ENCODE assay signal across 13 cellular contexts in the genomic region with DNA sequence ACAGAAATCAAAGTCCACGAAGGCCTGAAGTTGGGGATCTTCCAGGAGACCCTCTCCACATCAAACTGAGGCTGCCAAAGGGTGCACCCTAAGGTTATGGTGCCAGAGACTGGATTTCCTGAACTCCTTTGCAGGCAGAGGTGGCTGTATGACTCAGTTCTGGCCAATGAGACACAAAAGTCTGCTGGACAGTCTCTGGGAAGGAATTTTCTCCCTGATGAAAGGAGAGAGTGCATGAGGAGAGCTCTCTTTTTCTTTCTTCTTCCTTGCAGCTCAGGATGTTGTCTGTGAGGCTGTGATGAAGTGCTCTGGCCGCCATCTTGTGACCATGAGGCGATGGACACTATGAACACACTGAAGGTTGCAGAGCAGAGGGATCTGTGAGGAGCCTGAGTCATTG.
"Had no signal": no experiment of that assay in that cellular context is flagged by ENCODE, and none has a peak within 500 bp of the region (broad histone marks: within the 10 kb centered on the region; RNA-seq: fewer than 3 reads in every experiment).

No MANE protein-coding gene starts in this region.

- H3K27ac Mint-ChIP-seq: activated CD4-positive, alpha-beta memory T cell treated with anti-CD3 and anti-CD28 coated beads for 36 hours; activated naive CD8-positive, alpha-beta T cell treated with anti-CD3 and anti-CD28 coated beads for 36 hours had no signal

- H3K9me3 Mint-ChIP-seq: activated CD4-positive, alpha-beta memory T cell treated with anti-CD3 and anti-CD28 coated beads for 36 hours; activated naive CD8-positive, alpha-beta T cell treated with anti-CD3 and anti-CD28 coated beads for 36 hours; activated T-cell treated with anti-CD3 and anti-CD28 coated beads, Interleukin-2, amount 50 U/mL, for 4 hours had no signal

- H3K27me3 Mint-ChIP-seq: activated CD4-positive, alpha-beta memory T cell treated with anti-CD3 and anti-CD28 coated beads for 36 hours; activated naive CD8-positive, alpha-beta T cell treated with anti-CD3 and anti-CD28 coated beads for 36 hours had no signal

- ATAC-seq: activated T-cell treated with anti-CD3 and anti-CD28 coated beads, Interleukin-2, amount 50 U/mL, for 4 hours had no signal

- H3K4me3 ChIP-seq: tibial artery had no signal

- DNase-seq: activated CD4-positive, alpha-beta memory T cell treated with anti-CD3 and anti-CD28 coated beads for 36 hours; activated CD4-positive, alpha-beta T cell treated with anti-CD3 and anti-CD28 coated beads for 1 hour; activated gamma-delta T cell treated with Interleukin-2 at 50 U/mL for 16 hours; activated naive CD8-positive, alpha-beta T cell treated with anti-CD3 and anti-CD28 coated beads for 36 hours; activated T-cell treated with anti-CD3 and anti-CD28 coated beads, Interleukin-2, amount 50 U/mL, for 4 hours; caudate nucleus; effector memory CD4-positive, alpha-beta T cell; hippocampal formation; kidney glomerular epithelial cell; midbrain; retina; T-helper 9 cell; tibial artery had no signal

- H3K4me3 Mint-ChIP-seq: activated CD4-positive, alpha-beta memory T cell treated with anti-CD3 and anti-CD28 coated beads for 36 hours; activated naive CD8-positive, alpha-beta T cell treated with anti-CD3 and anti-CD28 coated beads for 36 hours; activated T-cell treated with anti-CD3 and anti-CD28 coated beads, Interleukin-2, amount 50 U/mL, for 4 hours had no signal

- H3K36me3 Mint-ChIP-seq: activated CD4-positive, alpha-beta memory T cell treated with anti-CD3 and anti-CD28 coated beads for 36 hours; activated naive CD8-positive, alpha-beta T cell treated with anti-CD3 and anti-CD28 coated beads for 36 hours had no signal
